In genomic region chr3:171176244-171176925, GRCh38 we compare ENCODE assay signal across 11 cellular contexts.
DNase-seq lines count a peak whose midpoint lies in the region; TF ChIP-seq lines count a peak whose summit lies in the region.
"Had no signal": no experiment of that assay in that cellular context is flagged by ENCODE, and none has a peak within 500 bp of the region (broad histone marks: within the 10 kb centered on the region; RNA-seq: fewer than 3 reads in every experiment).

No MANE protein-coding gene starts in this region.

- peak overlapping the region in 7 of 59 donors; percentile 7 to 41 (median 23) for H3K4me3 ChIP-seq in dorsolateral prefrontal cortex
- H3K4me3 ChIP-seq in muscle layer of duodenum (ENCODE audit: low read depth in 1 of 2, low read length in 2 of 2), result peak overlapping the region; percentile 30 to 37
- H3K4me3 ChIP-seq: lung had no signal

- peak overlapping the region in 47 of 59 donors; percentile 0 to 97 (median 87) for H3K27ac ChIP-seq in dorsolateral prefrontal cortex
- no peak overlapping the region for H3K27ac ChIP-seq in muscle layer of duodenum (ENCODE audit: low read length)
- H3K27ac ChIP-seq in substantia nigra (ENCODE audit: low read depth, low read length, poor library complexity, severe bottlenecking), result peak overlapping the region; percentile 8
- H3K27ac ChIP-seq: foreskin keratinocyte had no signal

- DNase-seq in NCI-H2227 (lab: John Stamatoyannopoulos, UW; ENCODE audit: unreplicated experiment), result peak; percentile 71
- DNase-seq in dorsolateral prefrontal cortex, result no peak
- no peak for DNase-seq in substantia nigra (lab: John Stamatoyannopoulos, UW)
- no peak for DNase-seq in EL
- no peak for DNase-seq in stimulated activated CD4-positive, alpha-beta T cell treated with anti-CD3 and anti-CD28 coated beads, Interleukin-1b, Interleukin-23, amount 100 ng/mL, for 48 hours
- no peak for DNase-seq in AG08395 (ENCODE audit: low spot score)
- no peak for DNase-seq in NCI-H1694 treated with DMSO at 0.1 percent for 48 hours (lab: John Stamatoyannopoulos, UW)
- DNase-seq: foreskin keratinocyte, NCI-H226 had no signal

- TF ChIP-seq CTCF in dorsolateral prefrontal cortex (IDR thresholded peaks at IDR 0.05 in 54 of 56, conservative IDR thresholded peaks at IDR 0.05 in 2 of 56; ENCODE audit: low read depth in 1 of 56, partially characterized antibody in 56 of 56), result no peak

- intact Hi-C loops in dorsolateral prefrontal cortex (cut with DNase I), result loop anchor here in 1 of 2 donors (10.0 kb wide), 1 partner anchor 658 kb away; no protein-coding TSS in a partner anchor

- H3K27me3 ChIP-seq in dorsolateral prefrontal cortex, result no peaks in the 10 kb centered on the region
- no peaks in the 10 kb centered on the region for H3K27me3 ChIP-seq in muscle layer of duodenum (ENCODE audit: low read depth, low read length)
- H3K27me3 ChIP-seq: foreskin keratinocyte had no signal

- peaks cover 11 to 19% of the 10 kb centered on the region in 2 donors for H3K4me1 ChIP-seq in muscle layer of duodenum (ENCODE audit: control insufficient read depth in 1 of 2, insufficient read depth in 2 of 2, low read length in 2 of 2)
- H3K4me1 ChIP-seq: foreskin keratinocyte had no signal

- H3K36me3 ChIP-seq in muscle layer of duodenum (ENCODE audit: control insufficient read depth in 1 of 2, insufficient read depth in 2 of 2, low read length in 2 of 2), result peaks cover 0 to 6% of the 10 kb centered on the region in 2 donors

- no peaks in the 10 kb centered on the region for H3K9me3 ChIP-seq in muscle layer of duodenum (ENCODE audit: control insufficient read depth in 1 of 2, low read length in 2 of 2)
